In genomic region chr19:4415352-4415751, GRCh38 we compare ENCODE assay signal across 11 cellular contexts. TPM values are rescaled to one million over a fixed set of nuclear protein-coding genes. Genes with fewer than 3 reads are reported as not detected.
DNase-seq lines count a peak whose midpoint lies in the region; ATAC-seq and TF ChIP-seq lines count a peak whose summit lies in the region.
"Had no signal": no experiment of that assay in that cellular context is flagged by ENCODE, and none has a peak within 500 bp of the region (broad histone marks: within the 10 kb centered on the region; RNA-seq: fewer than 3 reads in every experiment).

No MANE protein-coding gene starts in this region.

- POLR2A ChIA-PET in RWPE1 (lab: Yijun Ruan, JAX; ENCODE audit: low non-redundant PET): no interaction called here

- H3K4me1 ChIP-seq in BLaER1: no peaks in the 10 kb centered on the region
- peaks cover 15% of the 10 kb centered on the region for H3K4me1 ChIP-seq in osteoblast (ENCODE audit: insufficient read depth, low read length)
- H3K4me1 ChIP-seq: foreskin keratinocyte had no signal

- H3K9me3 ChIP-seq in BLaER1 (no peaks in the 10 kb centered on the region), osteoblast (ENCODE audit: low read depth, low read length) (no peaks in the 10 kb centered on the region)
- H3K9me3 ChIP-seq: neutrophil had no signal

- H4K20me1 ChIP-seq in BLaER1: peaks cover 100% of the 10 kb centered on the region
- H4K20me1 ChIP-seq in osteoblast (ENCODE audit: insufficient read depth, low read length): peaks cover 3% of the 10 kb centered on the region

- H3K4me3 ChIP-seq in BLaER1: no peak overlapping the region
- peak overlapping the region; percentile 0 for H3K4me3 ChIP-seq in fibroblast of villous mesenchyme (ENCODE audit: low read depth, low read length)
- H3K4me3 ChIP-seq in osteoblast (ENCODE audit: insufficient read depth, low read length): no peak overlapping the region

- 0 out of 2 replicates have a peak overlapping the region, but pooled peaks have one; percentile 29 for H3K9ac ChIP-seq in BLaER1

- H3K36me3 ChIP-seq in BLaER1 (peaks cover 100% of the 10 kb centered on the region), osteoblast (ENCODE audit: insufficient read depth, low read length) (peaks cover 4% of the 10 kb centered on the region)

- CTCF ChIA-PET in RWPE1 (lab: Yijun Ruan, JAX): interaction anchor here (0.6 kb wide), 1 partner anchor 220 kb away, joined by 3 read pairs; no protein-coding TSS in a partner anchor

- no peak for TF ChIP-seq CTCF in RWPE1 (conservative IDR thresholded peaks at IDR 0.05; ENCODE audit: low read depth)
- no peak for TF ChIP-seq CTCF in fibroblast of villous mesenchyme (IDR thresholded peaks at IDR 0.05; ENCODE audit: insufficient read depth, low read depth, low read length)
- no peak for TF ChIP-seq CTCF in osteoblast (IDR thresholded peaks at IDR 0.05; ENCODE audit: extremely low read depth, low read depth, low read length)

- H3K27ac ChIP-seq in BLaER1: no peak overlapping the region
- H3K27ac ChIP-seq in RWPE1: peak overlapping the region; percentile 46
- no peak overlapping the region for H3K27ac ChIP-seq in osteoblast (ENCODE audit: low read depth, low read length)
- H3K27ac ChIP-seq: foreskin keratinocyte, neutrophil had no signal

- H3K27me3 ChIP-seq in BLaER1: no peaks in the 10 kb centered on the region
- H3K27me3 ChIP-seq in osteoblast (ENCODE audit: insufficient read depth, low read length): no peaks in the 10 kb centered on the region
- H3K27me3 ChIP-seq: foreskin keratinocyte, neutrophil had no signal

- H3K4me2 ChIP-seq in BLaER1 (no peak overlapping the region), osteoblast (ENCODE audit: insufficient read depth, low read length) (no peak overlapping the region)

- H2AFZ ChIP-seq in osteoblast (ENCODE audit: low read length): no peak overlapping the region

- ATAC-seq in GM19452 (IDR thresholded peaks at IDR 0.05; ENCODE audit: unreplicated experiment) (no peak), GM18867 (IDR thresholded peaks at IDR 0.05; ENCODE audit: unreplicated experiment) (no peak)
- ATAC-seq: foreskin keratinocyte had no signal

- DNase-seq in RWPE1 (ENCODE audit: low spot score) (no peak), fibroblast of villous mesenchyme (ENCODE audit: low read depth) (peak; percentile 42), osteoblast (ENCODE audit: insufficient read length, low spot score, missing footprints) (peak; percentile 32), amniotic stem cell (lab: John Stamatoyannopoulos, UW) (no peak), GM19238 (ENCODE audit: insufficient read length, low spot score) (no peak)
- DNase-seq: foreskin keratinocyte, NCI-H69 had no signal

- H3K79me2 ChIP-seq in osteoblast (ENCODE audit: insufficient read depth, low read length): peaks cover 28% of the 10 kb centered on the region

RNA-seq across cellular contexts. Expression of gene CHAF1A, which starts 12.9 kb away (rescaled TPM):
- total RNA-seq in fibroblast of villous mesenchyme: 9.9 and 11.6 TPM in 2 replicates
- 3.6 and 5.6 TPM in 2 replicates for total RNA-seq in osteoblast

RNA-seq across cellular contexts. Expression of gene SH3GL1, which starts 15.0 kb away (rescaled TPM):
- 65.2 and 72.5 TPM in 2 replicates for total RNA-seq in fibroblast of villous mesenchyme
- total RNA-seq in osteoblast: 83.2 and 84.9 TPM in 2 replicates

RNA-seq across cellular contexts. Expression of gene UBXN6, which starts 42.2 kb away (rescaled TPM):
- 104 and 117 TPM in 2 replicates for total RNA-seq in fibroblast of villous mesenchyme
- 120 and 136 TPM in 2 replicates for total RNA-seq in osteoblast

RNA-seq across cellular contexts. Expression of gene HDGFL2, which starts 56.7 kb away (rescaled TPM):
- total RNA-seq in fibroblast of villous mesenchyme (60.9 and 62.2 TPM in 2 replicates), osteoblast (44.2 and 48.5 TPM in 2 replicates)

Comparison
In these comparisons a context has a peak if more than half of its experiments do, and no peak if none do; other contexts are left out.
1. DNase-seq: peak in fibroblast of villous mesenchyme (single experiment) and osteoblast (single experiment); none in RWPE1 (single experiment), amniotic stem cell (single experiment) and GM19238 (single experiment).